In the genomic region with DNA sequence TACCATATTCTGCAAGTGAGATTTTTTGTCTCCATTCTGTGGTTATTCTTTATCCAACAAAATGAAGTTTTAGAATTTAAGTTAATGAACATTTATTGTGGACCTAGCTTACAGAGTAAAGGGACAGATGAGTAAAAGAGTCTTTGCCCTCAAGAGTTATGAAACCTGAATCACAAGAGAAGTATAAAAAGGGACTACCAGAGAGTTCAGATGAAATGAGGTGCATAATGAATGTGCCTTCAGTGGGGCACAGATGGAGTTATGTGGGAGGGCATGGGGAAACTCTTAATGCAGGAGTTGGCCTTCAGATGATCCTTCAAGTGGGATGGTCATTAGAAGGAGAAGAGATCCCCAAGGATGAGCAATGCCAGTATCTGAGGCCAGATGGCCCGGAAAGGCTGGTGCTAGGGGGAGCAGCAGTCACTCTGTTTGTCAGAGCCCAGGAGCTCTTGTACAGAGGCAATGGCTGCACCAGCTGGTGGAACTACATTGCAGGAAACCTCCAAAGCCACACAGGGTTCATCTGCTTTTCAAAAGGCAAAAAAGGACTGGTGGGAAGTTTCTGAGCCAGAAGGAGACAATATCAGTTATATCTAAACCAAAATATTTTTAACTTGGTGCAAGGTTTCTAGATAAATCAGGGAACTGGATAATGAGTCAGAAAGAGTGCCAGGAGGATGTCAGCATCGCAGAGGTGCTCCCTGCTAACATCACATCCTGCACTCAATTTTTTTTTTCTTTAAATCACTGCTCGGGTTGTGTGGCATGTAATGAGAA, we compare ENCODE assay signal across 8 cellular contexts.
A peak's percentile ranks its signal among the peaks of the same experiment; 100 is the strongest.
DNase-seq lines count a peak whose midpoint lies in the region; ATAC-seq and TF ChIP-seq lines count a peak whose summit lies in the region.

No MANE protein-coding gene starts in this region.

- H3K4me1 ChIP-seq in effector memory CD4-positive, alpha-beta T cell (ENCODE audit: control insufficient read depth, insufficient read depth, low read length, poor library complexity, severe bottlenecking) = no peaks in the 10 kb centered on the region
- H3K4me1 ChIP-seq in tibial nerve = peaks cover 0 to 26% (median 4%) of the 10 kb centered on the region in 4 donors
- H3K4me1 ChIP-seq in colonic mucosa = no peaks in the 10 kb centered on the region

- H3K4me1 Mint-ChIP-seq in progenitor cell of endocrine pancreas (ENCODE audit: low read depth) = no peaks in the 10 kb centered on the region

- no peaks in the 10 kb centered on the region for H3K36me3 Mint-ChIP-seq in progenitor cell of endocrine pancreas (ENCODE audit: insufficient read depth)

- TF ChIP-seq CTCF in tibial nerve (IDR thresholded peaks at IDR 0.05) (no peak), progenitor cell of endocrine pancreas (IDR thresholded peaks at IDR 0.05; ENCODE audit: unreplicated experiment) (no peak), colonic mucosa (IDR thresholded peaks at IDR 0.05) (no peak)

- peak in 2 of 3 donors; percentile 5 to 11 for DNase-seq in stimulated activated CD4-positive, alpha-beta T cell treated with anti-CD3 and anti-CD28 coated beads, Interleukin-12 subunit alpha, Interleukin-12 subunit beta, amount 100 ng/mL, for 48 hours (ENCODE audit: low read depth in 2 of 3, low spot score in 1 of 3)
- no peak for DNase-seq in stimulated activated CD4-positive, alpha-beta T cell treated with anti-CD3 and anti-CD28 coated beads, Interleukin-4, amount 100 ng/mL, for 1 hour
- peak in 1 of 3 donors; percentile 0 for DNase-seq in effector memory CD4-positive, alpha-beta T cell
- DNase-seq in tibial nerve (ENCODE audit: low spot score in 2 of 2) = no peak
- DNase-seq in progenitor cell of endocrine pancreas (ENCODE audit: low spot score, unreplicated experiment) = no peak
- no peak for DNase-seq in colonic mucosa
- DNase-seq in NCI-H345 (lab: John Stamatoyannopoulos, UW) = no peak

- H3K27ac ChIP-seq in effector memory CD4-positive, alpha-beta T cell (ENCODE audit: insufficient read depth, low read length, poor library complexity, severe bottlenecking) = no peak overlapping the region
- H3K27ac ChIP-seq in tibial nerve (peak overlapping the region; percentile 22 to 79 (median 62)), colonic mucosa (no peak overlapping the region)

- no peaks in the 10 kb centered on the region for H3K27me3 Mint-ChIP-seq in progenitor cell of endocrine pancreas

- H3K36me3 ChIP-seq in effector memory CD4-positive, alpha-beta T cell (ENCODE audit: control insufficient read depth, insufficient read depth, low read length) = no peaks in the 10 kb centered on the region
- H3K36me3 ChIP-seq in tibial nerve (no peaks in the 10 kb centered on the region), colonic mucosa (no peaks in the 10 kb centered on the region)

- intact Hi-C loops in colonic mucosa (cut with DNase I) = no loop called here

- no peak overlapping the region for H3K4me3 Mint-ChIP-seq in progenitor cell of endocrine pancreas (ENCODE audit: low read depth)

- H3K27me3 ChIP-seq in effector memory CD4-positive, alpha-beta T cell (replicated peaks; ENCODE audit: control insufficient read depth, insufficient read depth, low read length, poor library complexity, severe bottlenecking) = no peaks in the 10 kb centered on the region
- H3K27me3 ChIP-seq in tibial nerve (no peaks in the 10 kb centered on the region), colonic mucosa (no peaks in the 10 kb centered on the region)

- H3K9me3 ChIP-seq in effector memory CD4-positive, alpha-beta T cell (ENCODE audit: control insufficient read depth, low read length) = no peaks in the 10 kb centered on the region
- H3K9me3 ChIP-seq in tibial nerve (peaks cover 0 to 11% (median 0%) of the 10 kb centered on the region in 4 donors), colonic mucosa (no peaks in the 10 kb centered on the region)

- H3K9ac ChIP-seq in colonic mucosa (ENCODE audit: low read depth in 2 of 2, low read length in 2 of 2) = no peak overlapping the region

- TF ChIP-seq EP300 in tibial nerve (IDR thresholded peaks at IDR 0.05) = no peak

- WGBS in tibial nerve, 2 donors = 63 to 66% methylated on average over 3 of the region's 3 CpGs

- no peak for TF ChIP-seq POLR2A in tibial nerve (IDR thresholded peaks at IDR 0.05)

- H3K27ac Mint-ChIP-seq in progenitor cell of endocrine pancreas = no peak overlapping the region

- peaks cover 12% of the 10 kb centered on the region for H3K9me3 Mint-ChIP-seq in progenitor cell of endocrine pancreas (ENCODE audit: low read depth)

- peak; percentile 36 for ATAC-seq in HG03457 (IDR thresholded peaks at IDR 0.05; ENCODE audit: unreplicated experiment)

- peak overlapping the region; percentile 9 for H3K4me3 ChIP-seq in effector memory CD4-positive, alpha-beta T cell (ENCODE audit: insufficient read depth, low read depth, low read length, poor library complexity, severe bottlenecking)
- H3K4me3 ChIP-seq in tibial nerve (no peak overlapping the region), colonic mucosa (no peak overlapping the region)

Comparison
In these comparisons a context has a peak if more than half of its experiments do, and no peak if none do; other contexts are left out.
1. DNase-seq: peak in stimulated activated CD4-positive, alpha-beta T cell treated with anti-CD3 and anti-CD28 coated beads, Interleukin-12 subunit alpha, Interleukin-12 subunit beta, amount 100 ng/mL, for 48 hours (2 of 3); none in stimulated activated CD4-positive, alpha-beta T cell treated with anti-CD3 and anti-CD28 coated beads, Interleukin-4, amount 100 ng/mL, for 1 hour (single experiment), tibial nerve (0 of 2), progenitor cell of endocrine pancreas (single experiment), colonic mucosa (single experiment) and NCI-H345 (single experiment).
2. H3K27ac ChIP-seq: peak in tibial nerve (4 of 4); none in effector memory CD4-positive, alpha-beta T cell (single experiment) and colonic mucosa (single experiment).